ENCODE assay signal across 8 cellular contexts in genomic region chr1:24910751-24911650, GRCh38. TPM values are rescaled to one million over a fixed set of nuclear protein-coding genes. Genes with fewer than 3 reads are reported as not detected.
DNase-seq lines count a peak whose midpoint lies in the region; ATAC-seq and TF ChIP-seq lines count a peak whose summit lies in the region.

No MANE protein-coding gene starts in this region.

- DNase-seq in activated T-cell treated with anti-CD3 and anti-CD28 coated beads, Interleukin-2, amount 50 U/mL, for 24 hours: peak; percentile 77
- DNase-seq in iris pigment epithelial cell (ENCODE audit: low read depth): peak; percentile 58
- peak; percentile 80 for DNase-seq in stimulated activated naive CD8-positive, alpha-beta T cell treated with anti-CD3 and anti-CD28 coated beads, Interleukin-15, Interleukin-2, amounts not matched to agents 100 U/mL and 50 U/mL, for 24 hours
- DNase-seq in NCI-H1417 treated with DMSO at 0.1 percent for 48 hours (lab: John Stamatoyannopoulos, UW): no peak
- DNase-seq in PC-9: no peak
- DNase-seq in AML-193 (lab: John Stamatoyannopoulos, UW): no peak

- no peaks in the 10 kb centered on the region for H3K9me3 Mint-ChIP-seq in activated T-cell treated with anti-CD3 and anti-CD28 coated beads, Interleukin-2, amount 50 U/mL, for 24 hours

- POLR2A ChIA-PET in PC-9 (lab: Charles Lee; ENCODE audit: unreplicated experiment): no interaction called here

- H3K27ac ChIP-seq in PC-9: no peak overlapping the region

- peak overlapping the region; percentile 96 for H3K27ac Mint-ChIP-seq in activated T-cell treated with anti-CD3 and anti-CD28 coated beads, Interleukin-2, amount 50 U/mL, for 24 hours

- H3K9me2 ChIP-seq in PC-9 (ENCODE audit: insufficient read depth): no peaks in the 10 kb centered on the region

- H3K36me3 Mint-ChIP-seq in activated T-cell treated with anti-CD3 and anti-CD28 coated beads, Interleukin-2, amount 50 U/mL, for 24 hours (ENCODE audit: low read depth): peaks cover 99% of the 10 kb centered on the region

- no peak overlapping the region for H3K4me2 ChIP-seq in PC-9

- intact Hi-C loops in PC-9 (cut with micrococcal nuclease; ENCODE audit: unreplicated experiment): no loop called here

- H3K27me3 Mint-ChIP-seq in activated T-cell treated with anti-CD3 and anti-CD28 coated beads, Interleukin-2, amount 50 U/mL, for 24 hours: no peaks in the 10 kb centered on the region

- H2AFZ ChIP-seq in PC-9: no peak overlapping the region

- no peaks in the 10 kb centered on the region for H3K9me3 ChIP-seq in PC-9 (ENCODE audit: insufficient read depth, low read depth)

- ATAC-seq in stimulated activated naive CD8-positive, alpha-beta T cell treated with anti-CD3 and anti-CD28 coated beads, Interleukin-15, Interleukin-2, amounts not matched to agents 100 U/mL and 50 U/mL, for 24 hours: peak; percentile 82
- ATAC-seq in GM19467 (IDR thresholded peaks at IDR 0.05; ENCODE audit: unreplicated experiment): no peak

- no peak for TF ChIP-seq CTCF in PC-9 (conservative IDR thresholded peaks at IDR 0.05)

- peaks cover 76% of the 10 kb centered on the region for H3K4me1 Mint-ChIP-seq in activated T-cell treated with anti-CD3 and anti-CD28 coated beads, Interleukin-2, amount 50 U/mL, for 24 hours (ENCODE audit: low read depth)

- H3K27me3 ChIP-seq in PC-9 (ENCODE audit: insufficient read depth, low read depth): no peaks in the 10 kb centered on the region

- H3K4me1 ChIP-seq in PC-9 (replicated peaks; ENCODE audit: insufficient read depth): no peaks in the 10 kb centered on the region

- H3K4me3 ChIP-seq in PC-9: no peak overlapping the region

- H4K20me1 ChIP-seq in PC-9 (ENCODE audit: insufficient read depth): no peaks in the 10 kb centered on the region

- no peaks in the 10 kb centered on the region for H3K36me3 ChIP-seq in PC-9 (ENCODE audit: low read depth)

- BruUV-seq in PC-9 (replicated peaks; lab: Mats Ljungman, UMichigan): no TSS peak

- CTCF ChIA-PET in PC-9 (lab: Charles Lee): no interaction called here

- H3K4me3 Mint-ChIP-seq in activated T-cell treated with anti-CD3 and anti-CD28 coated beads, Interleukin-2, amount 50 U/mL, for 24 hours: peak overlapping the region; percentile 39

- no peaks in the 10 kb centered on the region for H3K79me2 ChIP-seq in PC-9 (ENCODE audit: low read depth)

- H3F3A ChIP-seq in PC-9 (ENCODE audit: insufficient read depth, low read depth): no peaks in the 10 kb centered on the region

TF ChIP-seq in PFSK-1, 5 proteins besides CTCF, POLR2A, EP300 and RAD21:
- TF ChIP-seq REST (IDR thresholded peaks at IDR 0.05; ENCODE audit: insufficient read depth in 1 of 2, low read depth in 2 of 2, low read length in 2 of 2) (no peak), POLR2AphosphoS5 (IDR thresholded peaks at IDR 0.05; ENCODE audit: low read depth, low read length) (no peak), TAF1 (IDR thresholded peaks at IDR 0.05; ENCODE audit: borderline replicate concordance, insufficient read depth, low read length) (no peak), FOXP2 (optimal IDR thresholded peaks at IDR 0.05; ENCODE audit: borderline replicate concordance, extremely low read depth, extremely low read length, insufficient read depth) (peak; percentile 68), SIN3A (IDR thresholded peaks at IDR 0.05; ENCODE audit: borderline replicate concordance, insufficient read depth, low read length) (no peak)

RNA-seq across cellular contexts. Expression of gene RUNX3, which starts 19.1 kb away (rescaled TPM):
- 0.13 TPM for polyA plus RNA-seq in PFSK-1 (2012; ENCODE audit: insufficient read length, low read depth)
- total RNA-seq in PC-9 (2021): not detected in 2 replicates

Comparison
In these comparisons a context has a peak if more than half of its experiments do, and no peak if none do; other contexts are left out.
1. DNase-seq: peak in activated T-cell treated with anti-CD3 and anti-CD28 coated beads, Interleukin-2, amount 50 U/mL, for 24 hours (single experiment), iris pigment epithelial cell (single experiment) and stimulated activated naive CD8-positive, alpha-beta T cell treated with anti-CD3 and anti-CD28 coated beads, Interleukin-15, Interleukin-2, amounts not matched to agents 100 U/mL and 50 U/mL, for 24 hours (single experiment); none in NCI-H1417 treated with DMSO at 0.1 percent for 48 hours (single experiment), PC-9 (0 of 2) and AML-193 (0 of 2).